8 cellular contexts compared by ENCODE assay signal in genomic region chr11:66857234-66857926, GRCh38. TPM values are rescaled to one million over a fixed set of nuclear protein-coding genes. Genes with fewer than 3 reads are reported as not detected.
DNase-seq lines count a peak whose midpoint lies in the region; ATAC-seq and TF ChIP-seq lines count a peak whose summit lies in the region.

No MANE protein-coding gene starts in this region.

- no peaks in the 10 kb centered on the region for H3K9me3 Mint-ChIP-seq in activated B cell treated with CpG ODN at 0.5 μM for 24 hours
- no peaks in the 10 kb centered on the region for H3K9me3 Mint-ChIP-seq in immature natural killer cell

- H3K79me2 ChIP-seq in GM23248 (ENCODE audit: insufficient read depth): peaks cover 10% of the 10 kb centered on the region; the same call in 1 of the 2 replicates

- H3K4me1 ChIP-seq in GM23248 (ENCODE audit: insufficient read depth) (peaks cover 6% of the 10 kb centered on the region; the same call in 1 of the 2 replicates), tibial nerve (peaks cover 0 to 21% (median 5%) of the 10 kb centered on the region in 4 donors)

- intact Hi-C loops in activated B cell treated with CpG ODN at 0.5 μM for 24 hours (cut with micrococcal nuclease): no loop called here

- H3K27me3 ChIP-seq in GM23248 (replicated peaks; ENCODE audit: insufficient read depth): no peaks in the 10 kb centered on the region
- no peaks in the 10 kb centered on the region for H3K27me3 ChIP-seq in tibial nerve

- peak overlapping the region; percentile 80; the same call in 1 of the 2 replicates for H3K27ac ChIP-seq in GM23248
- peak overlapping the region; percentile 75 to 97 (median 86) for H3K27ac ChIP-seq in tibial nerve

- in situ Hi-C loops in GM23248 (cut with MboI): no loop called here

- H3K27ac Mint-ChIP-seq in activated B cell treated with CpG ODN at 0.5 μM for 24 hours (no peak overlapping the region), immature natural killer cell (peak overlapping the region in 2 of 6 donors; percentile 62 to 64)

- H3K36me3 Mint-ChIP-seq in activated B cell treated with CpG ODN at 0.5 μM for 24 hours (ENCODE audit: low read depth) (no peaks in the 10 kb centered on the region), immature natural killer cell (no peaks in the 10 kb centered on the region)

- H3F3A ChIP-seq in GM23248 (ENCODE audit: insufficient read depth): no peaks in the 10 kb centered on the region

- TF ChIP-seq CTCF in activated B cell treated with CpG ODN at 0.5 μM for 24 hours (IDR thresholded peaks at IDR 0.05): no peak
- no peak for TF ChIP-seq CTCF in tibial nerve (IDR thresholded peaks at IDR 0.05)

- H3K9ac ChIP-seq in GM23248: peak overlapping the region; percentile 66

- H3K27me3 Mint-ChIP-seq in activated B cell treated with CpG ODN at 0.5 μM for 24 hours: no peaks in the 10 kb centered on the region
- H3K27me3 Mint-ChIP-seq in immature natural killer cell (ENCODE audit: low read depth in 3 of 3): peaks cover 0 to 5% (median 2%) of the 10 kb centered on the region in 3 donors

- 61 to 88% methylated on average over 17 to 27 of the region's 47 CpGs for WGBS in GM23248 (ENCODE audit: low coverage in 1 of 2, low lambda C conversion rate in 2 of 2, missing lambda C conversion rate in 2 of 2), 2 experiments
- whole genome bisulfite sequencing in tibial nerve, 2 donors: 80 to 84% methylated on average over 14 to 20 of the region's 47 CpGs

- H3K36me3 ChIP-seq in GM23248 (ENCODE audit: low read depth) (no peaks in the 10 kb centered on the region), tibial nerve (peaks cover 0 to 54% (median 0%) of the 10 kb centered on the region in 3 donors)

- peak overlapping the region; percentile 16 for H3K4me2 ChIP-seq in GM23248 (ENCODE audit: unreplicated experiment)

- H3K4me3 ChIP-seq in GM23248 (peak overlapping the region; percentile 85), tibial nerve (peak overlapping the region; percentile 13 to 76 (median 50))

- H2AFZ ChIP-seq in GM23248: no peak overlapping the region

- CTCF ChIA-PET in activated B cell treated with CpG ODN at 0.5 μM for 24 hours (lab: Charles Lee): no interaction called here

- no peak for TF ChIP-seq EP300 in tibial nerve (IDR thresholded peaks at IDR 0.05)

- TF ChIP-seq POLR2A in tibial nerve (IDR thresholded peaks at IDR 0.05): no peak

- H3K9me3 ChIP-seq in GM23248 (ENCODE audit: low read depth): no peaks in the 10 kb centered on the region
- no peaks in the 10 kb centered on the region for H3K9me3 ChIP-seq in tibial nerve

- no peaks in the 10 kb centered on the region for H3K9me2 ChIP-seq in GM23248 (ENCODE audit: insufficient read depth)

- H3K4me1 Mint-ChIP-seq in activated B cell treated with CpG ODN at 0.5 μM for 24 hours: peaks cover 7% of the 10 kb centered on the region
- H3K4me1 Mint-ChIP-seq in immature natural killer cell: peaks cover 6 to 7% of the 10 kb centered on the region in 2 donors

- ATAC-seq in activated B cell treated with CpG ODN at 0.5 μM for 24 hours (ENCODE audit: low read depth): no peak
- ATAC-seq in activated CD4-positive, CD25-positive, alpha-beta regulatory T cell treated with anti-CD3 and anti-CD28 coated beads, Interleukin-2, amount 50 U/mL, for 24 hours: no peak

- POLR2A ChIA-PET in activated B cell treated with CpG ODN at 0.5 μM for 24 hours (lab: Charles Lee): no interaction called here

- H3K4me3 Mint-ChIP-seq in activated B cell treated with CpG ODN at 0.5 μM for 24 hours: peak overlapping the region; percentile 76
- peak overlapping the region; percentile 74 to 82 (median 79) for H3K4me3 Mint-ChIP-seq in immature natural killer cell

- peak; percentile 17 for DNase-seq in AG08395 (ENCODE audit: low spot score)
- DNase-seq in GM23248: peak; percentile 31
- DNase-seq in activated B cell treated with CpG ODN at 0.5 μM for 24 hours: no peak
- DNase-seq in immature natural killer cell: no peak
- DNase-seq in tibial nerve (ENCODE audit: low spot score in 2 of 2): no peak
- no peak for DNase-seq in activated CD4-positive, CD25-positive, alpha-beta regulatory T cell treated with anti-CD3 and anti-CD28 coated beads, Interleukin-2, amount 50 U/mL, for 72 hours
- no peak for DNase-seq in hippocampal formation (lab: John Stamatoyannopoulos, UW)

- no peaks in the 10 kb centered on the region for H4K20me1 ChIP-seq in GM23248 (ENCODE audit: insufficient read depth)

RNA-seq across cellular contexts. Expression of gene LRFN4, which starts 0.5 kb away (rescaled TPM):
- total RNA-seq in GM23248 (2014; rRNA removed; shearing (Covaris generic)): 38.3 and 42.2 TPM in 2 replicates
- polyA plus RNA-seq in GM23248 (2016; fragmentation: Nextera tagmentation; extraction: Ambion mirVana) (5.4 and 5.9 TPM in 2 replicates), immature natural killer cell (under 1 TPM in 2 of 3 donors, not detected in 1; 0.12 to 0.16 TPM)
- total RNA-seq in activated B cell treated with CpG ODN at 0.5 μM for 24 hours (3.4 and 3.8 TPM in 2 replicates), tibial nerve (10 to 100 TPM in 3 of 4 donors, 1 to 10 TPM in 1; 9.4 to 17.1 (median 14.0) TPM)

RNA-seq across cellular contexts. Expression of gene RCE1, which starts 14.1 kb away (rescaled TPM):
- total RNA-seq in GM23248 (2014; rRNA removed; shearing (Covaris generic)): 10.0 and 19.2 TPM in 2 replicates
- polyA plus RNA-seq in GM23248 (2016; fragmentation: Nextera tagmentation; extraction: Ambion mirVana) (15.9 and 16.6 TPM in 2 replicates), immature natural killer cell (10 to 100 TPM; 19.5 to 29.1 (median 27.5) TPM)
- total RNA-seq in activated B cell treated with CpG ODN at 0.5 μM for 24 hours (20.1 and 21.4 TPM in 2 replicates), tibial nerve (10 to 100 TPM; 18.1 to 25.8 (median 20.9) TPM)

Comparison
In these comparisons a context has a peak if more than half of its experiments do, and no peak if none do; other contexts are left out.
1. DNase-seq: peak in AG08395 (single experiment) and GM23248 (single experiment); none in activated B cell treated with CpG ODN at 0.5 μM for 24 hours (single experiment), immature natural killer cell (0 of 3), tibial nerve (0 of 2), activated CD4-positive, CD25-positive, alpha-beta regulatory T cell treated with anti-CD3 and anti-CD28 coated beads, Interleukin-2, amount 50 U/mL, for 72 hours (single experiment) and hippocampal formation (0 of 2).